In genomic region chr14:23555882-23556699, GRCh38 we compare ENCODE assay signal across 8 cellular contexts. TPM values are rescaled to one million over a fixed set of nuclear protein-coding genes. Genes with fewer than 3 reads are reported as not detected.
DNase-seq lines count a peak whose midpoint lies in the region; ATAC-seq, FAIRE-seq and TF ChIP-seq lines count a peak whose summit lies in the region.

TSS of gene THTPA (plus strand) at chr14:23556271. CDS start at chr14:23556758, 487 bp downstream.

- H3K36me3 Mint-ChIP-seq in progenitor cell of endocrine pancreas (ENCODE audit: insufficient read depth) = peaks cover 7% of the 10 kb centered on the region

- WGBS in heart right ventricle, 2 donors = 1% methylated on average over 54 of the region's 54 CpGs

- H3K27me3 ChIP-seq in adipocyte (replicated peaks; ENCODE audit: control insufficient read depth, insufficient read depth, low read length) (no peaks in the 10 kb centered on the region), heart right ventricle (no peaks in the 10 kb centered on the region), upper lobe of right lung (no peaks in the 10 kb centered on the region)

- DNase-seq in GM12892 (ENCODE audit: insufficient read length) (peak; percentile 97), NCI-H1417 treated with DMSO at 0.1 percent for 48 hours (lab: John Stamatoyannopoulos, UW) (peak; percentile 63), T follicular helper cell (ENCODE audit: low read depth) (peak; percentile 92), adipocyte (ENCODE audit: low read depth) (peak; percentile 97), heart right ventricle (peak; percentile 92 to 93), progenitor cell of endocrine pancreas (ENCODE audit: low spot score, unreplicated experiment) (peak; percentile 81), upper lobe of right lung (peak; percentile 98)

- H3K36me3 ChIP-seq in adipocyte (ENCODE audit: control insufficient read depth, insufficient read depth, low read length, severe bottlenecking) = peaks cover 16% of the 10 kb centered on the region
- peaks cover 0 to 29% (median 0%) of the 10 kb centered on the region in 9 donors for H3K36me3 ChIP-seq in heart right ventricle
- peaks cover 22% of the 10 kb centered on the region for H3K36me3 ChIP-seq in upper lobe of right lung

- ATAC-seq in HG02798 (IDR thresholded peaks at IDR 0.05; ENCODE audit: poor library complexity, unreplicated experiment) (peak; percentile 87), heart right ventricle (peak; percentile 93 to 96 (median 95)), upper lobe of right lung (peak; percentile 96)

- peak within 1 kb of the TSS; percentile 95 for H3K27ac Mint-ChIP-seq in progenitor cell of endocrine pancreas

- peak; percentile 94 for FAIRE-seq in GM12892 (lab: Jason Lieb, UNC)

- H3K4me1 ChIP-seq in adipocyte (ENCODE audit: control insufficient read depth, insufficient read depth, low read length) (peaks cover 15% of the 10 kb centered on the region), heart right ventricle (peaks cover 5 to 34% (median 26%) of the 10 kb centered on the region in 9 donors), upper lobe of right lung (peaks cover 17% of the 10 kb centered on the region)

- intact Hi-C loops in heart right ventricle (cut with DNase I) = loop anchor here in 5 of 10 donors (2.0 to 10.0 kb wide), 3 partner anchors 87 to 234 kb away; partner anchors contain the start of genes PABPN1 (in 4 of the 5) and NGDN (in 1 of the 5)
- intact Hi-C loops in upper lobe of right lung (cut with DNase I) = no loop called here

- TF ChIP-seq CTCF in heart right ventricle (IDR thresholded peaks at IDR 0.05) = no peak
- no peak for TF ChIP-seq CTCF in progenitor cell of endocrine pancreas (IDR thresholded peaks at IDR 0.05; ENCODE audit: unreplicated experiment)
- TF ChIP-seq CTCF in upper lobe of right lung (IDR thresholded peaks at IDR 0.05) = no peak

- H3K27me3 Mint-ChIP-seq in progenitor cell of endocrine pancreas = no peaks in the 10 kb centered on the region

- H3K4me3 ChIP-seq in adipocyte (ENCODE audit: low read length) (peak within 1 kb of the TSS; percentile 98), heart right ventricle (peak within 1 kb of the TSS; percentile 58 to 93 (median 82)), upper lobe of right lung (peak within 1 kb of the TSS; percentile 81)

- H3K9me3 Mint-ChIP-seq in progenitor cell of endocrine pancreas (ENCODE audit: low read depth) = no peaks in the 10 kb centered on the region

- H3K9ac ChIP-seq in adipocyte (ENCODE audit: low read length) = peak within 1 kb of the TSS; percentile 99

- H3K27ac ChIP-seq in heart right ventricle = peak within 1 kb of the TSS; percentile 93 to 100 (median 97)
- peak within 1 kb of the TSS; percentile 98 for H3K27ac ChIP-seq in upper lobe of right lung

- peak; percentile 86 for TF ChIP-seq POLR2A in GM12892 (IDR thresholded peaks at IDR 0.05; ENCODE audit: low read depth, low read length)

- H3K4me1 Mint-ChIP-seq in progenitor cell of endocrine pancreas (ENCODE audit: low read depth) = peaks cover 20% of the 10 kb centered on the region

- H3K9me3 ChIP-seq in adipocyte (ENCODE audit: control insufficient read depth, low read length) (no peaks in the 10 kb centered on the region), heart right ventricle (no peaks in the 10 kb centered on the region), upper lobe of right lung (no peaks in the 10 kb centered on the region)

- H3K4me3 Mint-ChIP-seq in progenitor cell of endocrine pancreas (ENCODE audit: low read depth) = peak within 1 kb of the TSS; percentile 93

RNA-seq across cellular contexts. Expression of gene THTPA, which starts in this region (rescaled TPM):
- polyA plus RNA-seq in GM12892 (2012; ENCODE audit: missing spikeins) = 8.4 TPM
- total RNA-seq in heart right ventricle (10 to 100 TPM; 15.8 to 27.9 (median 18.0) TPM), progenitor cell of endocrine pancreas (17.3 and 20.6 TPM in 2 replicates), upper lobe of right lung (15.5 TPM)
- 10 to 100 TPM in 1 of 2 donors, 1 to 10 TPM in 1; 8.7 to 20.8 TPM for polyA plus RNA-seq in heart right ventricle

Comparison
In these comparisons a context has a peak if more than half of its experiments do, and no peak if none do; other contexts are left out.
1. Peak in every context shown above with its lines: DNase-seq, ATAC-seq, H3K4me3 ChIP-seq and H3K27ac ChIP-seq.